Comparison of ENCODE assay signal across 1 cellular context in the genomic region with DNA sequence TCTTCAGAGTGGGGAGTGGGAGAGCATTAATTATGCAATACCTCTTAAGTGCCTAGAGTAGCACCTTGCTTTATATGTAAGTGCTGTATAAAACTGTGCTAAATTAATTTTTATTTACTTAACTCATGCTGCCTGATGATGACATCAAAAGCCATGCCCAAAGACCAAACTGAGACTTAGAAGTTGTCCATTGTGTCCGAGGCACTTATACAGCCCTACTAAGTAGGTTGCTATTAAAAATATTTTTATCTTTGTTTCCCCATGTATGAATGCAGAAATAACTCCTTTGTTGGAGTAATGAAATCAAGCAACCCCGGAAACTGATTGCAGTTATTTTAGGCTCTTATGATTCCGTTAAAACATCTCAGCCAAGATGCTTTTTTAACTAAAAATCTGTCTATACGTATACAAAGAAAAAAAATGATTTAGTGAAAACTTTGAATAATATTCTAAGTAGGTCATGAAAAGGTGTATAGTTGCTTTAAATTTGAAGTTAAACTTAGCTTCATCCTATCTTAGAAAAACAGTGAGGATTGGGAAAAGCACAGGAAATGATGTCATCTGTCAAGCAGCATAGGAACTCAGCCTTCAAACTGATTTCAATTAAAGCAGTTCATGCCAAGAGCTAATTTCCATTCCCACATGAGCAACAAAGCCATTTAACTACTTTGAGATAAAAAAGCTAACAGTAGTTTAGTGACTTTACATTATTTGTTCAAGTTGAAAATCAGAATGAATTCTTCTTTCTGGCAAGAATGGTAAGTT.
A peak's percentile ranks its signal among the peaks of the same experiment; 100 is the strongest.
TF ChIP-seq lines count a peak whose summit lies in the region.

No MANE protein-coding gene starts in this region.

TF ChIP-seq in K562, 482 proteins besides CTCF, POLR2A, EP300 and RAD21:
- TF ChIP-seq ZNF175 (CRISPR knock-in tag; IDR thresholded peaks at IDR 0.05; ENCODE audit: low read depth) (0 out of 2 replicates have a peak, but pooled peaks have one; percentile 22), TRIM24 (IDR thresholded peaks at IDR 0.05) (no peak), ATF7 (IDR thresholded peaks at IDR 0.05) (peak; percentile 46; the same call in 1 of the 2 replicates), GABPA (tag; conservative IDR thresholded peaks at IDR 0.05; ENCODE audit: low read depth) (peak; percentile 65)
- TF ChIP-seq, protein P1, sequence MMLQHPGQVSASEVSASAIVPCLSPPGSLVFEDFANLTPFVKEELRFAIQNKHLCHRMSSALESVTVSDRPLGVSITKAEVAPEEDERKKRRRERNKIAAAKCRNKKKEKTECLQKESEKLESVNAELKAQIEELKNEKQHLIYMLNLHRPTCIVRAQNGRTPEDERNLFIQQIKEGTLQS (IDR thresholded peaks at IDR 0.05), result peak; percentile 57
- TF ChIP-seq, protein P1 (CRISPR knock-in tag; conservative IDR thresholded peaks at IDR 0.05), result no peak
